ENCODE assay signal across 10 cellular contexts in genomic region chr10:101536800-101537199, GRCh38. TPM values are rescaled to one million over a fixed set of nuclear protein-coding genes. Genes with fewer than 3 reads are reported as not detected.
DNase-seq lines count a peak whose midpoint lies in the region; ATAC-seq, FAIRE-seq and TF ChIP-seq lines count a peak whose summit lies in the region.
"Had no signal": no experiment of that assay in that cellular context is flagged by ENCODE, and none has a peak within 500 bp of the region (broad histone marks: within the 10 kb centered on the region; RNA-seq: fewer than 3 reads in every experiment).

No MANE protein-coding gene starts in this region.

- H3K4me3 ChIP-seq in bronchial epithelial cell (ENCODE audit: low read depth, low read length) (no peak overlapping the region), osteoblast (ENCODE audit: insufficient read depth, low read length) (no peak overlapping the region)
- H3K4me3 ChIP-seq: BLaER1, SJCRH30 had no signal

- TF ChIP-seq CTCF in bronchial epithelial cell (IDR thresholded peaks at IDR 0.05; ENCODE audit: insufficient read depth, low read length, severe bottlenecking) (peak; percentile 48), osteoblast (IDR thresholded peaks at IDR 0.05; ENCODE audit: extremely low read depth, low read depth, low read length) (peak; percentile 58)

- no peaks in the 10 kb centered on the region for H3K4me1 ChIP-seq in osteoblast (ENCODE audit: insufficient read depth, low read length)
- H3K4me1 ChIP-seq: BLaER1 had no signal

- no peaks in the 10 kb centered on the region for H3K27me3 ChIP-seq in bronchial epithelial cell (ENCODE audit: control insufficient read depth, insufficient read depth, low read length)
- H3K27me3 ChIP-seq in osteoblast (ENCODE audit: insufficient read depth, low read length) = no peaks in the 10 kb centered on the region
- H3K27me3 ChIP-seq: BLaER1, SJCRH30 had no signal

- H3K9me3 ChIP-seq in osteoblast (ENCODE audit: low read depth, low read length) = no peaks in the 10 kb centered on the region
- H3K9me3 ChIP-seq: BLaER1, SJCRH30 had no signal

- ATAC-seq in GM18868 (IDR thresholded peaks at IDR 0.05; ENCODE audit: unreplicated experiment) = no peak
- ATAC-seq in HG02759 (IDR thresholded peaks at IDR 0.05; ENCODE audit: unreplicated experiment) = no peak

- H3K79me2 ChIP-seq in osteoblast (ENCODE audit: insufficient read depth, low read length) = no peaks in the 10 kb centered on the region

- no peak overlapping the region for H3K4me2 ChIP-seq in osteoblast (ENCODE audit: insufficient read depth, low read length)
- H3K4me2 ChIP-seq: BLaER1 had no signal

- no peak overlapping the region for H2AFZ ChIP-seq in osteoblast (ENCODE audit: low read length)

- no peak overlapping the region for H3K27ac ChIP-seq in osteoblast (ENCODE audit: low read depth, low read length)
- H3K27ac ChIP-seq: BLaER1, SJCRH30 had no signal

- FAIRE-seq in bronchial epithelial cell (lab: Jason Lieb, UNC) = no peak

- peaks cover 3% of the 10 kb centered on the region for H3K36me3 ChIP-seq in bronchial epithelial cell (ENCODE audit: control insufficient read depth, insufficient read depth, low read length)
- peaks cover 19% of the 10 kb centered on the region for H3K36me3 ChIP-seq in osteoblast (ENCODE audit: insufficient read depth, low read length)

- DNase-seq in NCI-H1417 (lab: John Stamatoyannopoulos, UW) (peak in 2 of 3 experiments; percentile 1 to 7), NCI-H1417 treated with DMSO at 0.1 percent for 48 hours (lab: John Stamatoyannopoulos, UW) (no peak), LHCN-M2 (ENCODE audit: low read depth) (peak; percentile 18), bronchial epithelial cell (ENCODE audit: low read depth) (peak; percentile 48), osteoblast (ENCODE audit: insufficient read length, low spot score, missing footprints) (no peak)
- DNase-seq in activated T-cell treated with anti-CD3 and anti-CD28 coated beads, Interleukin-2, amount 50 U/mL, for 48 hours = no peak

- H4K20me1 ChIP-seq in osteoblast (ENCODE audit: insufficient read depth, low read length) = no peaks in the 10 kb centered on the region
- H4K20me1 ChIP-seq: BLaER1 had no signal

RNA-seq across cellular contexts. Expression of gene POLL, which starts 51.3 kb away (rescaled TPM):
- total RNA-seq in LHCN-M2 (2014; rRNA removed) (9.4 and 10.2 TPM in 2 replicates), bronchial epithelial cell (8.6 and 8.7 TPM in 2 replicates), osteoblast (17.1 and 18.5 TPM in 2 replicates)
- polyA plus RNA-seq in LHCN-M2 (2012) = 12.7 TPM

RNA-seq across cellular contexts. Expression of gene DPCD, which starts 51.3 kb away (rescaled TPM):
- 50.7 and 71.6 TPM in 2 replicates for total RNA-seq in LHCN-M2 (2014; rRNA removed)
- polyA plus RNA-seq in LHCN-M2 (2012) = 55.7 TPM
- 27.7 and 38.2 TPM in 2 replicates for total RNA-seq in bronchial epithelial cell
- 28.9 and 36.2 TPM in 2 replicates for total RNA-seq in osteoblast

Comparison
In these comparisons a context has a peak if more than half of its experiments do, and no peak if none do; other contexts are left out.
1. DNase-seq: peak in NCI-H1417 (2 of 3), LHCN-M2 (single experiment) and bronchial epithelial cell (single experiment); none in NCI-H1417 treated with DMSO at 0.1 percent for 48 hours (single experiment), osteoblast (single experiment) and activated T-cell treated with anti-CD3 and anti-CD28 coated beads, Interleukin-2, amount 50 U/mL, for 48 hours (0 of 2).